In genomic region chr20:53622247-53623114, GRCh38 we compare ENCODE assay signal across 8 cellular contexts. TPM values are rescaled to one million over a fixed set of nuclear protein-coding genes. Genes with fewer than 3 reads are reported as not detected.
DNase-seq lines count a peak whose midpoint lies in the region; ATAC-seq and TF ChIP-seq lines count a peak whose summit lies in the region.

No MANE protein-coding gene starts in this region.

- H3K27me3 ChIP-seq in PC-3 (ENCODE audit: low read length) = no peaks in the 10 kb centered on the region
- no peaks in the 10 kb centered on the region for H3K27me3 ChIP-seq in effector memory CD4-positive, alpha-beta T cell (replicated peaks; ENCODE audit: control insufficient read depth, insufficient read depth, low read length, poor library complexity, severe bottlenecking)

- TF ChIP-seq CTCF in PC-3 (conservative IDR thresholded peaks at IDR 0.05; ENCODE audit: low read depth, low read length) (no peak), neural crest cell (conservative IDR thresholded peaks at IDR 0.05) (no peak), GM13976 (IDR thresholded peaks at IDR 0.05; ENCODE audit: borderline replicate concordance, control extremely low read depth, extremely low read depth, insufficient read depth, missing control alignments) (no peak)

- intact Hi-C loops in PC-3 (cut with micrococcal nuclease) = loop anchor here (1.0 to 2.0 kb wide), 3 partner anchors 20 to 164 kb away; no protein-coding TSS in a partner anchor

- ATAC-seq in GM21723 (IDR thresholded peaks at IDR 0.05; ENCODE audit: unreplicated experiment) = peak; percentile 35
- ATAC-seq in PC-3 = no peak; the same call in 1 of the 2 replicates
- no peak for ATAC-seq in HG03045 (IDR thresholded peaks at IDR 0.05; ENCODE audit: unreplicated experiment)

- no peaks in the 10 kb centered on the region for H3K27me3 Mint-ChIP-seq in neural crest cell (ENCODE audit: low read depth)

- no peak for DNase-seq in PC-3
- DNase-seq in effector memory CD4-positive, alpha-beta T cell = no peak
- DNase-seq in neural crest cell (ENCODE audit: low read depth, low spot score) = no peak
- no peak for DNase-seq in amniotic stem cell (lab: John Stamatoyannopoulos, UW)
- DNase-seq in GM13976 (ENCODE audit: low spot score) = no peak
- DNase-seq in NCI-H345 (lab: John Stamatoyannopoulos, UW) = no peak

- H3K36me3 ChIP-seq in PC-3 (ENCODE audit: low read depth, low read length) = no peaks in the 10 kb centered on the region
- no peaks in the 10 kb centered on the region for H3K36me3 ChIP-seq in effector memory CD4-positive, alpha-beta T cell (ENCODE audit: control insufficient read depth, insufficient read depth, low read length)

- CTCF ChIA-PET in PC-3 (lab: Charles Lee) = interaction anchor here (1.0 kb wide), 1 partner anchor 293 kb away, joined by 5 read pairs; no protein-coding TSS in a partner anchor

- H3K4me1 Mint-ChIP-seq in neural crest cell = peaks cover 33% of the 10 kb centered on the region

- H3K36me3 Mint-ChIP-seq in neural crest cell (ENCODE audit: low read depth) = no peaks in the 10 kb centered on the region

- BruUV-seq in PC-3 (replicated peaks; lab: Mats Ljungman, UMichigan) = TSS peak; percentile 85

- H2AFZ ChIP-seq in PC-3 (ENCODE audit: low read length) = peak overlapping the region; percentile 93

- H3K9me2 ChIP-seq in PC-3 (replicated peaks; ENCODE audit: low read length) = no peaks in the 10 kb centered on the region

- no peaks in the 10 kb centered on the region for H4K20me1 ChIP-seq in PC-3 (ENCODE audit: low read length)

- no peaks in the 10 kb centered on the region for H3K9me3 ChIP-seq in PC-3 (ENCODE audit: low read length)
- no peaks in the 10 kb centered on the region for H3K9me3 ChIP-seq in effector memory CD4-positive, alpha-beta T cell (ENCODE audit: control insufficient read depth, low read length)

- H3K4me3 ChIP-seq in PC-3 (ENCODE audit: low read length) = peak overlapping the region; percentile 63
- no peak overlapping the region for H3K4me3 ChIP-seq in effector memory CD4-positive, alpha-beta T cell (ENCODE audit: insufficient read depth, low read depth, low read length, poor library complexity, severe bottlenecking)

- H3K79me2 ChIP-seq in PC-3 (ENCODE audit: low read length) = no peaks in the 10 kb centered on the region

- H3K9ac ChIP-seq in PC-3 (ENCODE audit: low read length) = peak overlapping the region; percentile 73

- peak overlapping the region; percentile 89 for H3K4me3 Mint-ChIP-seq in neural crest cell

- H3F3A ChIP-seq in PC-3 (ENCODE audit: low read length, unreplicated experiment) = peaks cover 15% of the 10 kb centered on the region

- H3K9me3 Mint-ChIP-seq in neural crest cell = no peaks in the 10 kb centered on the region

- peak overlapping the region; percentile 89 for H3K27ac ChIP-seq in PC-3 (ENCODE audit: low read length)
- peak overlapping the region; percentile 54 for H3K27ac ChIP-seq in effector memory CD4-positive, alpha-beta T cell (ENCODE audit: insufficient read depth, low read length, poor library complexity, severe bottlenecking)

- peak overlapping the region; percentile 74 for H3K27ac Mint-ChIP-seq in neural crest cell (ENCODE audit: unreplicated experiment)

- peak overlapping the region; percentile 83 for H3K4me2 ChIP-seq in PC-3 (ENCODE audit: low read length)

- POLR2A ChIA-PET in PC-3 (lab: Charles Lee; ENCODE audit: unreplicated experiment) = interaction anchor here (0.5 to 3.1 kb wide), 13 partner anchors 8 to 317 kb away, joined by 3 to 28 read pairs (median 5); no protein-coding TSS in a partner anchor

- H3K4me1 ChIP-seq in PC-3 (ENCODE audit: insufficient read depth, low read length) = peaks cover 41% of the 10 kb centered on the region
- peaks cover 28% of the 10 kb centered on the region for H3K4me1 ChIP-seq in effector memory CD4-positive, alpha-beta T cell (ENCODE audit: control insufficient read depth, insufficient read depth, low read length, poor library complexity, severe bottlenecking)

- in situ Hi-C loops in GM13976 (cut with MboI; ENCODE audit: low sequenced_read_pairs, unreplicated experiment) = no loop called here

RNA-seq across cellular contexts. Expression of gene ZNF217, which starts 28.8 kb away (rescaled TPM):
- 45.6 and 55.5 TPM in 2 replicates for total RNA-seq in PC-3 (2014; rRNA removed)
- total RNA-seq in neural crest cell = 32.0 and 35.5 TPM in 2 replicates
